26 cellular contexts compared by ENCODE assay signal in genomic region chr20:36008461-36009035, GRCh38.
"Had no signal": no experiment of that assay in that cellular context is flagged by ENCODE, and none has a peak within 500 bp of the region (broad histone marks: within the 10 kb centered on the region; RNA-seq: fewer than 3 reads in every experiment).

No MANE protein-coding gene starts in this region.

- H3K27ac ChIP-seq: SJSA1, WERI-Rb-1 had no signal

- H3K27ac Mint-ChIP-seq: activated CD4-positive, alpha-beta memory T cell treated with anti-CD3 and anti-CD28 coated beads, Interleukin-2, amount 10 ng/mL, durations not matched to agents 7 days and 5 days; activated CD4-positive, alpha-beta T cell treated with anti-CD3 and anti-CD28 coated beads for 36 hours; activated naive CD4-positive, alpha-beta T cell treated with anti-CD3 and anti-CD28 coated beads for 36 hours; activated naive CD8-positive, alpha-beta T cell; activated T-helper 17 cell treated with anti-CD3 and anti-CD28 coated beads, Interleukin-2, amount 50 U/mL, for 72 hours; T-helper 2 cell treated with Interferon-gamma antibody and Interleukin-4, amounts not matched to agents 5 μg/mL and 100 μg/mL, for 36 hours had no signal

- H3K4me1 ChIP-seq: SJSA1 had no signal

- H3K4me3 Mint-ChIP-seq: activated CD4-positive, alpha-beta memory T cell treated with anti-CD3 and anti-CD28 coated beads, Interleukin-2, amount 10 ng/mL, durations not matched to agents 7 days and 5 days; activated CD4-positive, alpha-beta T cell treated with anti-CD3 and anti-CD28 coated beads for 36 hours; activated naive CD4-positive, alpha-beta T cell treated with anti-CD3 and anti-CD28 coated beads for 36 hours; activated naive CD8-positive, alpha-beta T cell; activated T-helper 17 cell treated with anti-CD3 and anti-CD28 coated beads, Interleukin-2, amount 50 U/mL, for 72 hours; T-helper 2 cell treated with Interferon-gamma antibody and Interleukin-4, amounts not matched to agents 5 μg/mL and 100 μg/mL, for 36 hours had no signal

- DNase-seq: activated CD4-positive, alpha-beta memory T cell treated with anti-CD3 and anti-CD28 coated beads, Interleukin-2, amount 10 ng/mL, durations not matched to agents 7 days and 5 days; activated CD4-positive, alpha-beta T cell treated with anti-CD3 and anti-CD28 coated beads for 36 hours; activated CD4-positive, alpha-beta T cell treated with anti-CD3 and anti-CD28 coated beads, Interleukin-2, amount 50 U/mL, for 1 hour; activated gamma-delta T cell; activated naive CD4-positive, alpha-beta T cell treated with anti-CD3 and anti-CD28 coated beads for 36 hours; activated T-cell treated with anti-CD3 and anti-CD28 coated beads for 4 hours; activated T-cell treated with anti-CD3 and anti-CD28 coated beads, Interleukin-2, amount 50 U/mL, for 48 hours; caudate nucleus; MG63; MV-4-11; NCI-H1105; NCI-H1436; NCI-H1694 treated with DMSO at 0.1 percent for 48 hours; NCI-H2081; NCI-H345; NCI-H510A; NCI-H526 treated with DMSO at 0.1 percent for 48 hours; NCI-H82; SW 1271; WERI-Rb-1 had no signal

- H3K27me3 ChIP-seq: MG63, SJSA1 had no signal

- H3K4me3 ChIP-seq: MG63, SJSA1 had no signal

- H3K27me3 Mint-ChIP-seq: activated CD4-positive, alpha-beta memory T cell treated with anti-CD3 and anti-CD28 coated beads, Interleukin-2, amount 10 ng/mL, durations not matched to agents 7 days and 5 days; activated CD4-positive, alpha-beta T cell treated with anti-CD3 and anti-CD28 coated beads for 36 hours; activated naive CD8-positive, alpha-beta T cell; activated T-helper 17 cell treated with anti-CD3 and anti-CD28 coated beads, Interleukin-2, amount 50 U/mL, for 72 hours had no signal

- ATAC-seq: activated CD4-positive, alpha-beta T cell treated with anti-CD3 and anti-CD28 coated beads for 36 hours; activated T-helper 17 cell treated with anti-CD3 and anti-CD28 coated beads, Interleukin-2, amount 50 U/mL, for 72 hours; Right ventricle myocardium inferior; SK-N-SH treated with all-trans-retinoic acid at 6 μM for 48 hours had no signal

- H3K36me3 Mint-ChIP-seq: activated naive CD8-positive, alpha-beta T cell had no signal

- H3K4me1 Mint-ChIP-seq: activated CD4-positive, alpha-beta memory T cell treated with anti-CD3 and anti-CD28 coated beads, Interleukin-2, amount 10 ng/mL, durations not matched to agents 7 days and 5 days; activated CD4-positive, alpha-beta T cell treated with anti-CD3 and anti-CD28 coated beads for 36 hours; activated T-helper 17 cell treated with anti-CD3 and anti-CD28 coated beads, Interleukin-2, amount 50 U/mL, for 72 hours had no signal

- H3K9me3 Mint-ChIP-seq: activated T-helper 17 cell treated with anti-CD3 and anti-CD28 coated beads, Interleukin-2, amount 50 U/mL, for 72 hours had no signal

- H3K36me3 ChIP-seq: MG63, SJSA1, WERI-Rb-1 had no signal

- H3K9me3 ChIP-seq: SJSA1 had no signal
